In genomic region chr9:98929866-98930265, GRCh38 we compare ENCODE assay signal across 2 cellular contexts.
TF ChIP-seq lines count a peak whose summit lies in the region.

No MANE protein-coding gene starts in this region.

TF ChIP-seq in GM23338, 12 proteins besides CTCF, POLR2A, EP300 and RAD21:
- TF ChIP-seq REST (IDR thresholded peaks at IDR 0.05; ENCODE audit: unreplicated experiment) = no peak
- TF ChIP-seq, protein P1, sequence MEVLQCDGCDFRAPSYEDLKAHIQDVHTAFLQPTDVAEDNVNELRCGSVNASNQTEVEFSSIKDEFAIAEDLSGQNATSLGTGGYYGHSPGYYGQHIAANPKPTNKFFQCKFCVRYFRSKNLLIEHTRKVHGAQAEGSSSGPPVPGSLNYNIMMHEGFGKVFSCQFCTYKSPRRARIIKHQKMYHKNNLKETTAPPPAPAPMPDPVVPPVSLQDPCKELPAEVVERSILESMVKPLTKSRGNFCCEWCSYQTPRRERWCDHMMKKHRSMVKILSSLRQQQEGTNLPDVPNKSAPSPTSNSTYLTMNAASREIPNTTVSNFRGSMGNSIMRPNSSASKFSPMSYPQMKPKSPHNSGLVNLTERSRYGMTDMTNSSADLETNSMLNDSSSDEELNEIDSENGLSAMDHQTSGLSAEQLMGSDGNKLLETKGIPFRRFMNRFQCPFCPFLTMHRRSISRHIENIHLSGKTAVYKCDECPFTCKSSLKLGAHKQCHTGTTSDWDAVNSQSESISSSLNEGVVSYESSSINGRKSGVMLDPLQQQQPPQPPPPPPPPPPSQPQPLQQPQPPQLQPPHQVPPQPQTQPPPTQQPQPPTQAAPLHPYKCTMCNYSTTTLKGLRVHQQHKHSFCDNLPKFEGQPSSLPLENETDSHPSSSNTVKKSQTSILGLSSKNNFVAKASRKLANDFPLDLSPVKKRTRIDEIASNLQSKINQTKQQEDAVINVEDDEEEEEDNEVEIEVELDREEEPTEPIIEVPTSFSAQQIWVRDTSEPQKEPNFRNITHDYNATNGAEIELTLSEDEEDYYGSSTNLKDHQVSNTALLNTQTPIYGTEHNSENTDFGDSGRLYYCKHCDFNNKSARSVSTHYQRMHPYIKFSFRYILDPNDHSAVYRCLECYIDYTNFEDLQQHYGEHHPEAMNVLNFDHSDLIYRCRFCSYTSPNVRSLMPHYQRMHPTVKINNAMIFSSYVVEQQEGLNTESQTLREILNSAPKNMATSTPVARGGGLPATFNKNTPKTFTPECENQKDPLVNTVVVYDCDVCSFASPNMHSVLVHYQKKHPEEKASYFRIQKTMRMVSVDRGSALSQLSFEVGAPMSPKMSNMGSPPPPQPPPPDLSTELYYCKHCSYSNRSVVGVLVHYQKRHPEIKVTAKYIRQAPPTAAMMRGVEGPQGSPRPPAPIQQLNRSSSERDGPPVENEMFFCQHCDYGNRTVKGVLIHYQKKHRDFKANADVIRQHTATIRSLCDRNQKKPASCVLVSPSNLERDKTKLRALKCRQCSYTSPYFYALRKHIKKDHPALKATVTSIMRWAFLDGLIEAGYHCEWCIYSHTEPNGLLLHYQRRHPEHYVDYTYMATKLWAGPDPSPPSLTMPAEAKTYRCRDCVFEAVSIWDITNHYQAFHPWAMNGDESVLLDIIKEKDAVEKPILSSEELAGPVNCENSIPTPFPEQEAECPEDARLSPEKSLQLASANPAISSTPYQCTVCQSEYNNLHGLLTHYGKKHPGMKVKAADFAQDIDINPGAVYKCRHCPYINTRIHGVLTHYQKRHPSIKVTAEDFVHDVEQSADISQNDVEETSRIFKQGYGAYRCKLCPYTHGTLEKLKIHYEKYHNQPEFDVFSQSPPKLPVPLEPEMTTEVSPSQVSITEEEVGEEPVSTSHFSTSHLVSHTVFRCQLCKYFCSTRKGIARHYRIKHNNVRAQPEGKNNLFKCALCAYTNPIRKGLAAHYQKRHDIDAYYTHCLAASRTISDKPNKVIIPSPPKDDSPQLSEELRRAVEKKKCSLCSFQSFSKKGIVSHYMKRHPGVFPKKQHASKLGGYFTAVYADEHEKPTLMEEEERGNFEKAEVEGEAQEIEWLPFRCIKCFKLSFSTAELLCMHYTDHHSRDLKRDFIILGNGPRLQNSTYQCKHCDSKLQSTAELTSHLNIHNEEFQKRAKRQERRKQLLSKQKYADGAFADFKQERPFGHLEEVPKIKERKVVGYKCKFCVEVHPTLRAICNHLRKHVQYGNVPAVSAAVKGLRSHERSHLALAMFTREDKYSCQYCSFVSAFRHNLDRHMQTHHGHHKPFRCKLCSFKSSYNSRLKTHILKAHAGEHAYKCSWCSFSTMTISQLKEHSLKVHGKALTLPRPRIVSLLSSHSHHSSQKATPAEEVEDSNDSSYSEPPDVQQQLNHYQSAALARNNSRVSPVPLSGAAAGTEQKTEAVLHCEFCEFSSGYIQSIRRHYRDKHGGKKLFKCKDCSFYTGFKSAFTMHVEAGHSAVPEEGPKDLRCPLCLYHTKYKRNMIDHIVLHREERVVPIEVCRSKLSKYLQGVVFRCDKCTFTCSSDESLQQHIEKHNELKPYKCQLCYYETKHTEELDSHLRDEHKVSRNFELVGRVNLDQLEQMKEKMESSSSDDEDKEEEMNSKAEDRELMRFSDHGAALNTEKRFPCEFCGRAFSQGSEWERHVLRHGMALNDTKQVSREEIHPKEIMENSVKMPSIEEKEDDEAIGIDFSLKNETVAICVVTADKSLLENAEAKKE (CRISPR knock-in tag; IDR thresholded peaks at IDR 0.05) = no peak
- TF ChIP-seq ZNF114 (CRISPR knock-in tag; IDR thresholded peaks at IDR 0.05) = no peak
- TF ChIP-seq STAT1 (IDR thresholded peaks at IDR 0.05; ENCODE audit: unreplicated experiment) = no peak
- no peak for TF ChIP-seq ZNF331 (CRISPR knock-in tag; IDR thresholded peaks at IDR 0.05; ENCODE audit: low read depth)
- TF ChIP-seq JUNB (IDR thresholded peaks at IDR 0.05; ENCODE audit: unreplicated experiment) = no peak
- TF ChIP-seq EZH2 (IDR thresholded peaks at IDR 0.05; ENCODE audit: low read depth, unreplicated experiment) = no peak
TF ChIP-seq in GM23338: peak in this region for 0.

TF ChIP-seq in H1, 55 proteins besides CTCF, POLR2A, EP300 and RAD21:
- no peak for TF ChIP-seq RBBP5 (IDR thresholded peaks at IDR 0.05; ENCODE audit: borderline replicate concordance, low read depth, low read length)
- TF ChIP-seq EZH2 (IDR thresholded peaks at IDR 0.05; ENCODE audit: low read depth, low read length, severe bottlenecking) = no peak
